In genomic region chr2:127591221-127591923, GRCh38 we compare ENCODE assay signal across 1 cellular context.
TF ChIP-seq lines count a peak whose summit lies in the region.

No MANE protein-coding gene starts in this region.

TF ChIP-seq in HepG2, 621 proteins besides CTCF, POLR2A, EP300 and RAD21 (continued from another document and continues in another):
- 0 out of 2 replicates have a peak, but pooled peaks have one; percentile 39 for TF ChIP-seq ZNF414 (CRISPR knock-in tag; IDR thresholded peaks at IDR 0.05)
- TF ChIP-seq MLLT10 (CRISPR knock-in tag; IDR thresholded peaks at IDR 0.05): no peak
- TF ChIP-seq MXI1 (IDR thresholded peaks at IDR 0.05; ENCODE audit: borderline replicate concordance, low read depth, low read length): peak; percentile 58; the same call in 1 of the 3 replicates
- peak; percentile 69 for TF ChIP-seq FOXO1 (CRISPR knock-in tag; IDR thresholded peaks at IDR 0.05)
- no peak for TF ChIP-seq NKX3-1 (CRISPR knock-in tag; IDR thresholded peaks at IDR 0.05)
- TF ChIP-seq ZNF101 (CRISPR knock-in tag; IDR thresholded peaks at IDR 0.05; ENCODE audit: borderline replicate concordance, low read depth): no peak
- 0 out of 2 replicates have a peak, but pooled peaks have one; percentile 52 for TF ChIP-seq ZNF205 (CRISPR knock-in tag; IDR thresholded peaks at IDR 0.05)
- TF ChIP-seq ZBTB7A (CRISPR knock-in tag; IDR thresholded peaks at IDR 0.05): no peak
- 0 out of 2 replicates have a peak, but pooled peaks have one; percentile 26 for TF ChIP-seq TP53 (CRISPR knock-in tag; conservative IDR thresholded peaks at IDR 0.05)
- TF ChIP-seq ZBTB1 (CRISPR knock-in tag; IDR thresholded peaks at IDR 0.05; ENCODE audit: borderline replicate concordance): no peak
- TF ChIP-seq MAFG (CRISPR knock-in tag; IDR thresholded peaks at IDR 0.05): no peak
- TF ChIP-seq ZNF646 (CRISPR knock-in tag; IDR thresholded peaks at IDR 0.05): no peak
- TF ChIP-seq ZNF337 (CRISPR knock-in tag; IDR thresholded peaks at IDR 0.05; ENCODE audit: borderline replicate concordance, low read depth): no peak
- peak; percentile 79 for TF ChIP-seq ZNF331 (CRISPR knock-in tag; IDR thresholded peaks at IDR 0.05)
- TF ChIP-seq TCF7L2 (IDR thresholded peaks at IDR 0.05; ENCODE audit: low read depth, low read length): no peak
- TF ChIP-seq PRPF4 (IDR thresholded peaks at IDR 0.05; ENCODE audit: low read depth, low read length, poor library complexity, severe bottlenecking): no peak
- TF ChIP-seq IRF1 (CRISPR knock-in tag; IDR thresholded peaks at IDR 0.05; ENCODE audit: low read depth): no peak
- TF ChIP-seq HINFP (CRISPR knock-in tag; IDR thresholded peaks at IDR 0.05; ENCODE audit: low read depth): no peak
- TF ChIP-seq ZNF121 (CRISPR knock-in tag; IDR thresholded peaks at IDR 0.05): no peak
- no peak for TF ChIP-seq ESRRA (CRISPR knock-in tag; IDR thresholded peaks at IDR 0.05; ENCODE audit: low read depth)
- no peak for TF ChIP-seq JUND (CRISPR knock-in tag; IDR thresholded peaks at IDR 0.05)
- no peak for TF ChIP-seq GTF2F1 (IDR thresholded peaks at IDR 0.05; ENCODE audit: low read length)
- no peak for TF ChIP-seq NBN (conservative IDR thresholded peaks at IDR 0.05)
- no peak for TF ChIP-seq MTF1 (CRISPR knock-in tag; IDR thresholded peaks at IDR 0.05)
- TF ChIP-seq ZNF383 (CRISPR knock-in tag; IDR thresholded peaks at IDR 0.05; ENCODE audit: borderline replicate concordance): no peak
- TF ChIP-seq SIN3A (IDR thresholded peaks at IDR 0.05; ENCODE audit: borderline replicate concordance, low read depth, low read length): no peak
- 0 out of 2 replicates have a peak, but pooled peaks have one; percentile 46 for TF ChIP-seq ZNF619 (CRISPR knock-in tag; IDR thresholded peaks at IDR 0.05)
- TF ChIP-seq SMAD1 (CRISPR knock-in tag; IDR thresholded peaks at IDR 0.05; ENCODE audit: borderline replicate concordance, low read depth): 0 out of 2 replicates have a peak, but pooled peaks have one; percentile 18
- TF ChIP-seq ZFY (CRISPR knock-in tag; IDR thresholded peaks at IDR 0.05): peak; percentile 44; the same call in 1 of the 2 replicates
- no peak for TF ChIP-seq ZSCAN25 (CRISPR knock-in tag; IDR thresholded peaks at IDR 0.05)
- TF ChIP-seq ZNF790 (CRISPR knock-in tag; IDR thresholded peaks at IDR 0.05; ENCODE audit: borderline replicate concordance): no peak
- no peak for TF ChIP-seq ZNF225 (CRISPR knock-in tag; IDR thresholded peaks at IDR 0.05)
- peak; percentile 99 for TF ChIP-seq STAG1 (CRISPR knock-in tag; IDR thresholded peaks at IDR 0.05)
- no peak for TF ChIP-seq ZNF33A (CRISPR knock-in tag; IDR thresholded peaks at IDR 0.05; ENCODE audit: borderline replicate concordance)
- TF ChIP-seq LCORL (IDR thresholded peaks at IDR 0.05): no peak
- 0 out of 2 replicates have a peak, but pooled peaks have one; percentile 41 for TF ChIP-seq LCORL (CRISPR knock-in tag; IDR thresholded peaks at IDR 0.05)
- TF ChIP-seq ZNF598 (CRISPR knock-in tag; IDR thresholded peaks at IDR 0.05; ENCODE audit: borderline replicate concordance): 0 out of 2 replicates have a peak, but pooled peaks have one; percentile 36
- TF ChIP-seq ZNF251 (CRISPR knock-in tag; IDR thresholded peaks at IDR 0.05): no peak
- no peak for TF ChIP-seq SOX13 (IDR thresholded peaks at IDR 0.05)
- peak in 1 of 2 experiments; percentile 38; a peak in 1 of 4 replicates for TF ChIP-seq SOX13 (CRISPR knock-in tag; conservative IDR thresholded peaks at IDR 0.05 in 1 of 2, IDR thresholded peaks at IDR 0.05 in 1 of 2)
- TF ChIP-seq HMGA1 (CRISPR knock-in tag; conservative IDR thresholded peaks at IDR 0.05): no peak
- no peak for TF ChIP-seq RERE (CRISPR knock-in tag; IDR thresholded peaks at IDR 0.05; ENCODE audit: low read depth)
- TF ChIP-seq SOX6 (IDR thresholded peaks at IDR 0.05): no peak
- TF ChIP-seq SOX6 (CRISPR knock-in tag; IDR thresholded peaks at IDR 0.05): peak; percentile 61
- no peak for TF ChIP-seq ZNF766 (CRISPR knock-in tag; IDR thresholded peaks at IDR 0.05; ENCODE audit: borderline replicate concordance)
- TF ChIP-seq ZNF10 (CRISPR knock-in tag; IDR thresholded peaks at IDR 0.05; ENCODE audit: borderline replicate concordance, low read depth): no peak
- TF ChIP-seq KAT2B (IDR thresholded peaks at IDR 0.05; ENCODE audit: borderline replicate concordance, low read depth, low read length): no peak
- no peak for TF ChIP-seq NFE2L2 (IDR thresholded peaks at IDR 0.05; ENCODE audit: low read length)
- peak; percentile 66; the same call in 1 of the 2 replicates for TF ChIP-seq ZFP91 (CRISPR knock-in tag; IDR thresholded peaks at IDR 0.05; ENCODE audit: borderline replicate concordance)
- TF ChIP-seq SAFB2 (CRISPR knock-in tag; IDR thresholded peaks at IDR 0.05; ENCODE audit: borderline replicate concordance, low read depth): no peak
- TF ChIP-seq NCOR1 (IDR thresholded peaks at IDR 0.05; ENCODE audit: borderline replicate concordance, low read length): no peak
- no peak for TF ChIP-seq RBAK (CRISPR knock-in tag; IDR thresholded peaks at IDR 0.05)
- no peak for TF ChIP-seq ZNF878 (CRISPR knock-in tag; IDR thresholded peaks at IDR 0.05)
- TF ChIP-seq SNRNP70 (IDR thresholded peaks at IDR 0.05; ENCODE audit: low read depth, low read length): no peak
